In genomic region chr16:64641343-64641742, GRCh38 we compare ENCODE assay signal across 32 cellular contexts.
DNase-seq lines count a peak whose midpoint lies in the region; ATAC-seq, FAIRE-seq and TF ChIP-seq lines count a peak whose summit lies in the region.
"Had no signal": no experiment of that assay in that cellular context is flagged by ENCODE, and none has a peak within 500 bp of the region (broad histone marks: within the 10 kb centered on the region; RNA-seq: fewer than 3 reads in every experiment).

No MANE protein-coding gene starts in this region.

- no peaks in the 10 kb centered on the region for H4K20me1 ChIP-seq in HepG2 (ENCODE audit: insufficient read depth, low read length)
- no peaks in the 10 kb centered on the region for H4K20me1 ChIP-seq in IMR-90 (ENCODE audit: insufficient read depth, low read length)
- no peaks in the 10 kb centered on the region for H4K20me1 ChIP-seq in K562 (replicated peaks; ENCODE audit: control insufficient read depth, insufficient read depth, low read length)
- no peaks in the 10 kb centered on the region for H4K20me1 ChIP-seq in osteoblast (ENCODE audit: insufficient read depth, low read length)
- H4K20me1 ChIP-seq: BLaER1; BLaER1 treated with 17β-estradiol and CSF1 and Interleukin-3, amounts not matched to agents 10 nM and 100 nM had no signal

- no peak overlapping the region for H3K4ac ChIP-seq in IMR-90 (ENCODE audit: low read depth, low read length)

- H3K4me3 ChIP-seq in HepG2 (replicated peaks in 1 of 3; ENCODE audit: insufficient read depth in 1 of 3, low read depth in 2 of 3, low read length in 3 of 3), result no peak overlapping the region
- H3K4me3 ChIP-seq in right lobe of liver, result no peak overlapping the region
- H3K4me3 ChIP-seq in IMR-90 (ENCODE audit: insufficient read depth, low read depth, low read length), result no peak overlapping the region
- H3K4me3 ChIP-seq in K562, result no peak overlapping the region
- H3K4me3 ChIP-seq in osteoblast (ENCODE audit: insufficient read depth, low read length), result no peak overlapping the region
- H3K4me3 ChIP-seq: A549; BLaER1; BLaER1 treated with 17β-estradiol and CSF1 and Interleukin-3, amounts not matched to agents 10 nM and 100 nM had no signal

- no peak overlapping the region for H4K91ac ChIP-seq in IMR-90 (ENCODE audit: insufficient read depth, low read depth, low read length)

- H3K9ac ChIP-seq in HepG2 (ENCODE audit: insufficient read depth, low read depth, low read length), result no peak overlapping the region
- no peak overlapping the region for H3K9ac ChIP-seq in IMR-90 (ENCODE audit: low read depth, low read length)
- no peak overlapping the region for H3K9ac ChIP-seq in K562 (ENCODE audit: insufficient read depth in 1 of 2, low read depth in 2 of 2, low read length in 2 of 2)
- H3K9ac ChIP-seq: BLaER1; BLaER1 treated with 17β-estradiol and CSF1 and Interleukin-3, amounts not matched to agents 10 nM and 100 nM had no signal

- H3K4me2 ChIP-seq in HepG2 (ENCODE audit: low read depth, low read length) (no peak overlapping the region), IMR-90 (ENCODE audit: low read depth, low read length) (no peak overlapping the region), K562 (ENCODE audit: insufficient read depth, low read length) (no peak overlapping the region), osteoblast (ENCODE audit: insufficient read depth, low read length) (no peak overlapping the region)
- H3K4me2 ChIP-seq: A549; BLaER1; BLaER1 treated with 17β-estradiol and CSF1 and Interleukin-3, amounts not matched to agents 10 nM and 100 nM had no signal

- CTCF ChIA-PET in HepG2 (lab: Yijun Ruan, JAX; ENCODE audit: low intra/inter-chr PET ratio, low total read pairs), result no interaction called here
- CTCF ChIA-PET in IMR-90 (lab: Yijun Ruan, JAX), result no interaction called here
- CTCF ChIA-PET in K562 (lab: Yijun Ruan, JAX; ENCODE audit: low intra/inter-chr PET ratio), result no interaction called here

- H2BK15ac ChIP-seq in IMR-90 (ENCODE audit: low read depth, low read length), result no peak overlapping the region

- H3K9me1 ChIP-seq in IMR-90 (ENCODE audit: insufficient read depth, low read length), result no peaks in the 10 kb centered on the region
- no peaks in the 10 kb centered on the region for H3K9me1 ChIP-seq in K562 (ENCODE audit: control insufficient read depth, insufficient read depth, low read length)

- DNase-seq in HepG2 (ENCODE audit: low spot score) (no peak), right lobe of liver (no peak), IMR-90 (no peak), K562 (ENCODE audit: extremely low read depth in 1 of 4, low spot score in 3 of 4) (no peak), osteoblast (ENCODE audit: insufficient read length, low spot score, missing footprints) (no peak)
- DNase-seq: 8988T; ACHN; AML-193; BE2C; C1 segment of cervical spinal cord; Caco-2; Calu3; CD4-positive, alpha-beta memory T cell; CD4-positive, alpha-beta T cell; CD4-positive, CD25-positive, alpha-beta regulatory T cell; CD8-positive, alpha-beta memory T cell; CD8-positive, alpha-beta T cell; COR-L47; DMS 273 treated with DMSO at 0.1 percent for 48 hours; DMS153; DMS53; DMS79; DMS79 treated with DMSO at 0.1 percent for 48 hours; DND-41; EL had no signal

- H3K9me3 ChIP-seq in HepG2 (ENCODE audit: low read length) (peaks cover 79% of the 10 kb centered on the region), right lobe of liver (no peaks in the 10 kb centered on the region), IMR-90 (ENCODE audit: control insufficient read depth, insufficient read depth, low read length) (no peaks in the 10 kb centered on the region), K562 (replicated peaks; ENCODE audit: control insufficient read depth, insufficient read depth, low read depth, low read length) (no peaks in the 10 kb centered on the region), osteoblast (ENCODE audit: low read depth, low read length) (no peaks in the 10 kb centered on the region)
- H3K9me3 ChIP-seq: A549; BE2C; BLaER1; BLaER1 treated with 17β-estradiol and CSF1 and Interleukin-3, amounts not matched to agents 10 nM and 100 nM; Caco-2 had no signal

- no peak overlapping the region for H4K5ac ChIP-seq in IMR-90 (ENCODE audit: low read depth, low read length)

- BruUV-seq in HepG2 (replicated peaks; lab: Mats Ljungman, UMichigan), result no TSS peak
- BruUV-seq in IMR-90 (replicated peaks; lab: Mats Ljungman, UMichigan), result no TSS peak
- no TSS peak for BruUV-seq in K562 (replicated peaks; lab: Mats Ljungman, UMichigan)

- no peak for TF ChIP-seq CTCF in HepG2 (CRISPR knock-in tag; IDR thresholded peaks at IDR 0.05)
- TF ChIP-seq CTCF in right lobe of liver (IDR thresholded peaks at IDR 0.05), result no peak
- TF ChIP-seq CTCF in IMR-90 (conservative IDR thresholded peaks at IDR 0.05; ENCODE audit: low read depth, low read length), result no peak
- no peak for TF ChIP-seq CTCF in K562 (IDR thresholded peaks at IDR 0.05 in 2 of 3, conservative IDR thresholded peaks at IDR 0.05 in 1 of 3; ENCODE audit: insufficient read depth in 2 of 3, low read depth in 1 of 3, low read length in 3 of 3)
- no peak for TF ChIP-seq CTCF in osteoblast (IDR thresholded peaks at IDR 0.05; ENCODE audit: extremely low read depth, low read depth, low read length)

- TF ChIP-seq EP300 in HepG2 (IDR thresholded peaks at IDR 0.05; ENCODE audit: low read depth in 2 of 2, low read length in 2 of 2) (no peak), HepG2 (CRISPR knock-in tag; IDR thresholded peaks at IDR 0.05; ENCODE audit: borderline replicate concordance) (no peak), K562 (IDR thresholded peaks at IDR 0.05; ENCODE audit: low read length) (no peak)

- dilution Hi-C loops in IMR-90 (cut with HindIII; ENCODE audit: low sequenced_read_pairs, unreplicated experiment), result no loop called here

- H2BK20ac ChIP-seq in IMR-90 (ENCODE audit: low read depth, low read length), result no peak overlapping the region

- H2AFZ ChIP-seq in HepG2 (ENCODE audit: low read length), result no peak overlapping the region
- H2AFZ ChIP-seq in IMR-90 (replicated peaks; ENCODE audit: low read length, poor library complexity), result no peak overlapping the region
- H2AFZ ChIP-seq in K562 (ENCODE audit: low read depth, low read length), result no peak overlapping the region
- no peak overlapping the region for H2AFZ ChIP-seq in osteoblast (ENCODE audit: low read length)

- no peak overlapping the region for H2AK5ac ChIP-seq in IMR-90 (ENCODE audit: low read depth, low read length)

- no peak overlapping the region for H3K56ac ChIP-seq in IMR-90 (ENCODE audit: extremely low read depth, insufficient read depth, low read length)

- H3K79me1 ChIP-seq in IMR-90 (ENCODE audit: low read depth in 1 of 2, low read length in 2 of 2), result no peaks in the 10 kb centered on the region

- H3K27me3 ChIP-seq in HepG2 (ENCODE audit: control insufficient read depth in 1 of 2, insufficient read depth in 2 of 2, low read length in 2 of 2) (no peaks in the 10 kb centered on the region), right lobe of liver (no peaks in the 10 kb centered on the region), IMR-90 (ENCODE audit: control insufficient read depth, insufficient read depth, low read length) (no peaks in the 10 kb centered on the region), K562 (ENCODE audit: control insufficient read depth in 2 of 2, insufficient read depth in 2 of 2, low read length in 2 of 2) (no peaks in the 10 kb centered on the region), osteoblast (ENCODE audit: insufficient read depth, low read length) (no peaks in the 10 kb centered on the region)
- H3K27me3 ChIP-seq: BE2C; BLaER1; BLaER1 treated with 17β-estradiol and CSF1 and Interleukin-3, amounts not matched to agents 10 nM and 100 nM had no signal

- H3K27ac ChIP-seq in HepG2 (ENCODE audit: extremely low read length, insufficient read depth, low read length) (no peak overlapping the region), right lobe of liver (no peak overlapping the region), IMR-90 (ENCODE audit: insufficient read depth, low read length) (no peak overlapping the region), K562 (ENCODE audit: extremely low read depth, low read depth, low read length) (no peak overlapping the region), osteoblast (ENCODE audit: low read depth, low read length) (no peak overlapping the region)
- H3K27ac ChIP-seq: 22Rv1; A549; BLaER1; BLaER1 treated with 17β-estradiol and CSF1 and Interleukin-3, amounts not matched to agents 10 nM and 100 nM; C4-2B had no signal

- no peak overlapping the region for H3K23ac ChIP-seq in IMR-90 (ENCODE audit: low read depth, low read length)

- H3K36me3 ChIP-seq in HepG2 (replicated peaks in 1 of 2; ENCODE audit: control insufficient read depth in 1 of 2, insufficient read depth in 2 of 2, low read length in 2 of 2) (no peaks in the 10 kb centered on the region), right lobe of liver (no peaks in the 10 kb centered on the region), IMR-90 (ENCODE audit: control insufficient read depth, insufficient read depth, low read length) (no peaks in the 10 kb centered on the region), K562 (ENCODE audit: control insufficient read depth, insufficient read depth, low read length) (no peaks in the 10 kb centered on the region), osteoblast (ENCODE audit: insufficient read depth, low read length) (no peaks in the 10 kb centered on the region)
- H3K36me3 ChIP-seq: BE2C; BLaER1; BLaER1 treated with 17β-estradiol and CSF1 and Interleukin-3, amounts not matched to agents 10 nM and 100 nM had no signal

- no peak overlapping the region for H3K14ac ChIP-seq in IMR-90 (replicated peaks; ENCODE audit: low read depth, low read length)

- no peak overlapping the region for H4K8ac ChIP-seq in IMR-90 (ENCODE audit: low read depth in 2 of 2, low read length in 2 of 2)

- H2BK5ac ChIP-seq in IMR-90 (ENCODE audit: low read depth, low read length, poor library complexity, severe bottlenecking), result no peak overlapping the region

- WGBS in HepG2 (ENCODE audit: low lambda C conversion rate), result 18% methylated on average over 3 of the region's 3 CpGs
- WGBS in right lobe of liver (ENCODE audit: insufficient coverage, low coverage, low lambda C conversion rate, missing lambda C conversion rate), result 26% methylated on average over 2 of the region's 3 CpGs
- WGBS in IMR-90 (ENCODE audit: extremely low coverage in 2 of 2, insufficient read length in 1 of 2), 2 experiments, result no CpG with 5 or more reads among the region's 3 CpGs
- WGBS in K562 (ENCODE audit: insufficient coverage, low coverage, missing lambda C conversion rate), result 2% methylated on average over 3 of the region's 3 CpGs

- no peak overlapping the region for H3K18ac ChIP-seq in IMR-90 (ENCODE audit: low read depth, low read length)

- FAIRE-seq in HepG2 (lab: Jason Lieb, UNC) (no peak), K562 (lab: Jason Lieb, UNC) (no peak)
- FAIRE-seq: A549, D721Med had no signal

- intact Hi-C loops in HepG2 (cut with micrococcal nuclease; ENCODE audit: unreplicated experiment) (no loop called here), right lobe of liver (cut with DNase I) (no loop called here), IMR-90 (cut with micrococcal nuclease) (no loop called here), K562 (cut with micrococcal nuclease) (no loop called here)

- TF ChIP-seq POLR2A in HepG2 (IDR thresholded peaks at IDR 0.05; ENCODE audit: insufficient read depth in 1 of 2, low read depth in 2 of 2, low read length in 2 of 2) (no peak), right lobe of liver (IDR thresholded peaks at IDR 0.05) (no peak), IMR-90 (IDR thresholded peaks at IDR 0.05; ENCODE audit: low read depth, low read length) (no peak), K562 (conservative IDR thresholded peaks at IDR 0.05) (no peak)

- in situ Hi-C loops in HepG2 (cut with HindIII; ENCODE audit: extremely low pct_ligation_motif_present, low pct_unique_long_range_greater_than_20kb) (no loop called here), IMR-90 (cut with MboI; ENCODE audit: low sequenced_read_pairs) (no loop called here), K562 (cut with MboI) (no loop called here)

- H3K79me2 ChIP-seq in HepG2 (ENCODE audit: insufficient read depth, low read length) (no peaks in the 10 kb centered on the region), K562 (ENCODE audit: control insufficient read depth, insufficient read depth, low read length) (no peaks in the 10 kb centered on the region), osteoblast (ENCODE audit: insufficient read depth, low read length) (no peaks in the 10 kb centered on the region)

- POLR2A ChIA-PET in HepG2 (lab: Yijun Ruan, JAX), result no interaction called here
- POLR2A ChIA-PET in IMR-90 (lab: Charles Lee; ENCODE audit: unreplicated experiment), result no interaction called here
- POLR2A ChIA-PET in K562 (lab: Yijun Ruan, JAX), result no interaction called here

- no peak overlapping the region for H2AK9ac ChIP-seq in IMR-90 (replicated peaks; ENCODE audit: low read depth, low read length, poor library complexity)

- TF ChIP-seq RAD21 in HepG2 (CRISPR knock-in tag; IDR thresholded peaks at IDR 0.05) (no peak), IMR-90 (IDR thresholded peaks at IDR 0.05; ENCODE audit: low read length) (no peak), K562 (CRISPR knock-in tag; conservative IDR thresholded peaks at IDR 0.05 in 1 of 2, IDR thresholded peaks at IDR 0.05 in 1 of 2) (no peak)

- H3K4me1 ChIP-seq in HepG2 (ENCODE audit: insufficient read depth, low read length) (no peaks in the 10 kb centered on the region), right lobe of liver (no peaks in the 10 kb centered on the region), IMR-90 (ENCODE audit: control insufficient read depth, insufficient read depth, low read length) (no peaks in the 10 kb centered on the region), K562 (replicated peaks in 1 of 2; ENCODE audit: control insufficient read depth in 2 of 2, insufficient read depth in 2 of 2, low read length in 2 of 2) (no peaks in the 10 kb centered on the region), osteoblast (ENCODE audit: insufficient read depth, low read length) (no peaks in the 10 kb centered on the region)
- H3K4me1 ChIP-seq: A549; BE2C; BLaER1; BLaER1 treated with 17β-estradiol and CSF1 and Interleukin-3, amounts not matched to agents 10 nM and 100 nM; Caco-2 had no signal

- ATAC-seq in HepG2 (no peak), right lobe of liver (no peak), IMR-90 (ENCODE audit: low read depth) (no peak), K562 (no peak), HG03139 (IDR thresholded peaks at IDR 0.05; ENCODE audit: unreplicated experiment) (no peak)
- ATAC-seq: A549; CD8-positive, alpha-beta T cell had no signal

- H2BK120ac ChIP-seq in IMR-90 (ENCODE audit: low read depth, low read length), result no peak overlapping the region

Comparison
In these comparisons a context has a peak if more than half of its experiments do, and no peak if none do; other contexts are left out.
1. Of the 241 proteins assayed by ChIP-seq in both HepG2 and K562: peak only in HepG2: MAFF and MAFK; only in K562: MAFG; in both: none; in neither: 238.